ENCODE assay signal across 14 cellular contexts in genomic region chr14:59245809-59246295, GRCh38. TPM values are rescaled to one million over a fixed set of nuclear protein-coding genes. Genes with fewer than 3 reads are reported as not detected.
DNase-seq lines count a peak whose midpoint lies in the region; ATAC-seq and TF ChIP-seq lines count a peak whose summit lies in the region.
"Had no signal": no experiment of that assay in that cellular context is flagged by ENCODE, and none has a peak within 500 bp of the region (broad histone marks: within the 10 kb centered on the region; RNA-seq: fewer than 3 reads in every experiment).

No MANE protein-coding gene starts in this region.

- H2AFZ ChIP-seq in OCI-LY3 (ENCODE audit: low read depth, low read length), result no peak overlapping the region
- H2AFZ ChIP-seq in SK-N-SH (ENCODE audit: low read depth), result no peak overlapping the region
- H2AFZ ChIP-seq: parathyroid adenoma had no signal

- H3K36me3 ChIP-seq in OCI-LY3 (replicated peaks; ENCODE audit: low read depth, low read length) (no peaks in the 10 kb centered on the region), SK-N-SH (replicated peaks in 1 of 2; ENCODE audit: control insufficient read depth in 1 of 2, insufficient read depth in 2 of 2, low read length in 1 of 2) (no peaks in the 10 kb centered on the region)
- H3K36me3 ChIP-seq: ascending aorta had no signal

- POLR2A ChIA-PET in SK-N-SH (lab: Yijun Ruan, JAX), result no interaction called here

- H3K9me2 ChIP-seq in SK-N-SH, result no peaks in the 10 kb centered on the region

- H3K4me2 ChIP-seq in OCI-LY3 (ENCODE audit: low read length) (peak overlapping the region; percentile 39), SK-N-SH (no peak overlapping the region)

- peaks cover 29% of the 10 kb centered on the region; the same call in 1 of the 2 replicates for H4K20me1 ChIP-seq in OCI-LY3 (ENCODE audit: insufficient read depth, low read length)
- no peaks in the 10 kb centered on the region for H4K20me1 ChIP-seq in SK-N-SH (ENCODE audit: insufficient read depth)

- WGBS in SK-N-SH (ENCODE audit: low lambda C conversion rate), result 94% methylated on average over 1 of the region's 1 CpG

- H3K9me3 ChIP-seq in OCI-LY3 (ENCODE audit: insufficient read depth, low read length) (no peaks in the 10 kb centered on the region), SK-N-SH (0 out of 2 replicates have a peak, but pooled peaks cover 8% of the 10 kb centered on the region)
- H3K9me3 ChIP-seq: ascending aorta had no signal

- H3K79me2 ChIP-seq in OCI-LY3 (ENCODE audit: low read length) (peaks cover 8% of the 10 kb centered on the region; the same call in 1 of the 2 replicates), SK-N-SH (ENCODE audit: insufficient read depth) (peaks cover 16% of the 10 kb centered on the region; the same call in 1 of the 2 replicates)

- CTCF ChIA-PET in SK-N-SH (lab: Yijun Ruan, JAX), result interaction anchor here (1.7 kb wide), 1 partner anchor 102 kb away, joined by 3 read pairs; no protein-coding TSS in a partner anchor

- H3K4me3 ChIP-seq in OCI-LY3 (ENCODE audit: low read length) (0 out of 2 replicates have a peak overlapping the region, but pooled peaks have one; percentile 3), SK-N-SH (ENCODE audit: low read depth in 2 of 2, low read length in 1 of 2) (no peak overlapping the region)
- H3K4me3 ChIP-seq: ascending aorta had no signal

- H3K27ac ChIP-seq in OCI-LY3 (ENCODE audit: low read length) (no peak overlapping the region), SK-N-SH (ENCODE audit: low read depth in 2 of 2, low read length in 1 of 2) (no peak overlapping the region)
- H3K27ac ChIP-seq: ascending aorta, parathyroid adenoma had no signal

- no peaks in the 10 kb centered on the region for H3F3A ChIP-seq in SK-N-SH (replicated peaks; ENCODE audit: insufficient read depth)

- DNase-seq in retina (no peak), NCI-H1417 treated with DMSO at 0.1 percent for 48 hours (lab: John Stamatoyannopoulos, UW) (no peak), DMS 273 (lab: John Stamatoyannopoulos, UW; ENCODE audit: unreplicated experiment) (no peak), SK-N-SH (no peak)
- DNase-seq: IMR-90; NCI-H2171; stimulated activated CD4-positive, alpha-beta T cell treated with anti-CD3 and anti-CD28 coated beads, Interleukin-4, amount 100 ng/mL, for 4 hours had no signal

- H3K4me1 ChIP-seq in OCI-LY3 (ENCODE audit: low read length), result peaks cover 24% of the 10 kb centered on the region
- H3K4me1 ChIP-seq in SK-N-SH (ENCODE audit: control insufficient read depth in 1 of 2, insufficient read depth in 2 of 2, low read depth in 1 of 2, low read length in 1 of 2), result peaks cover 0 to 3% of the 10 kb centered on the region in 2 experiments; a peak in 1 of 4 replicates

- TF ChIP-seq RAD21 in SK-N-SH (IDR thresholded peaks at IDR 0.05; ENCODE audit: low read length), result no peak

- H3K27me3 ChIP-seq in OCI-LY3 (ENCODE audit: low read depth, low read length) (no peaks in the 10 kb centered on the region; the same call in 1 of the 2 replicates), SK-N-SH (ENCODE audit: insufficient read depth) (no peaks in the 10 kb centered on the region)
- H3K27me3 ChIP-seq: ascending aorta had no signal

- no peak for TF ChIP-seq CTCF in OCI-LY3 (IDR thresholded peaks at IDR 0.05; ENCODE audit: low read depth, low read length)
- no peak for TF ChIP-seq CTCF in SK-N-SH (IDR thresholded peaks at IDR 0.05)

- no peak for TF ChIP-seq EP300 in SK-N-SH (IDR thresholded peaks at IDR 0.05; ENCODE audit: borderline replicate concordance in 1 of 2, low read depth in 1 of 2, low read length in 1 of 2)

- H3K9ac ChIP-seq in OCI-LY3 (ENCODE audit: low read length) (no peak overlapping the region), SK-N-SH (no peak overlapping the region)
- H3K9ac ChIP-seq: parathyroid adenoma had no signal

- peak; percentile 68 for ATAC-seq in GM18499 (IDR thresholded peaks at IDR 0.05; ENCODE audit: insufficient read depth, unreplicated experiment)
- peak; percentile 57 for ATAC-seq in GM19468 (IDR thresholded peaks at IDR 0.05; ENCODE audit: extremely low read depth, unreplicated experiment)
- peak; percentile 75 for ATAC-seq in HG02970 (IDR thresholded peaks at IDR 0.05; ENCODE audit: low FRiP score, unreplicated experiment)
- ATAC-seq: SK-N-SH treated with all-trans-retinoic acid at 6 μM for 48 hours had no signal

TF ChIP-seq in SK-N-SH, 30 proteins besides CTCF, POLR2A, EP300 and RAD21:
- TF ChIP-seq EZH2phosphoT487 (IDR thresholded peaks at IDR 0.05; ENCODE audit: borderline replicate concordance, low read depth), result no peak

RNA-seq across cellular contexts. Expression of gene DAAM1, which starts 57.4 kb away (rescaled TPM):
- 5.1 and 5.5 TPM in 2 replicates for polyA plus RNA-seq in SK-N-SH (2012; rRNA removed)
- polyA plus RNA-seq in SK-N-SH (2012; cell fraction: cytosol; rRNA removed), result 5.0 and 10.1 TPM in 2 replicates
- polyA plus RNA-seq in SK-N-SH (2012; cell fraction: nucleus; rRNA removed), result 7.0 and 10.8 TPM in 2 replicates
